Comparison of ENCODE assay signal across 14 cellular contexts in genomic region chr1:161048949-161049722, GRCh38. TPM values are rescaled to one million over a fixed set of nuclear protein-coding genes. Genes with fewer than 3 reads are reported as not detected.
DNase-seq lines count a peak whose midpoint lies in the region; ATAC-seq and TF ChIP-seq lines count a peak whose summit lies in the region.
"Had no signal": no experiment of that assay in that cellular context is flagged by ENCODE, and none has a peak within 500 bp of the region (broad histone marks: within the 10 kb centered on the region; RNA-seq: fewer than 3 reads in every experiment).

No MANE protein-coding gene starts in this region.

- CTCF ChIA-PET in Caco-2 (lab: Charles Lee), result no interaction called here

- no peak overlapping the region; a peak in 1 of 20 replicates for H3K4me3 ChIP-seq in BLaER1 treated with 17β-estradiol and CSF1 and Interleukin-3, amounts not matched to agents 10 nM and 100 nM
- H3K4me3 ChIP-seq in Caco-2 (ENCODE audit: low read depth, low read length), result no peak overlapping the region
- H3K4me3 ChIP-seq: coronary artery, lung, neural progenitor cell, right atrium auricular region had no signal

- intact Hi-C loops in Caco-2 (cut with micrococcal nuclease; ENCODE audit: unreplicated experiment), result no loop called here
- intact Hi-C loops in natural killer cell (cut with micrococcal nuclease), result no loop called here
- intact Hi-C loops in head of caudate nucleus (cut with DNase I), result loop anchor here (5.0 kb wide), 1 partner anchor 83 kb away; the partner anchor contains the start of gene DEDD

- DNase-seq in Caco-2, result no peak
- no peak for DNase-seq in activated naive CD4-positive, alpha-beta T cell treated with anti-CD3 and anti-CD28 coated beads, Interleukin-2, amount 50 U/mL, for 72 hours (ENCODE audit: low spot score in 2 of 2)
- DNase-seq in natural killer cell, result no peak
- DNase-seq in NCI-H2171 treated with DMSO at 0.1 percent for 48 hours (lab: John Stamatoyannopoulos, UW), result no peak
- no peak for DNase-seq in head of caudate nucleus
- DNase-seq: H7, NCI-H187 treated with DMSO at 0.1 percent for 48 hours had no signal

- H3K4me1 ChIP-seq in BLaER1 treated with 17β-estradiol and CSF1 and Interleukin-3, amounts not matched to agents 10 nM and 100 nM, result peaks cover 13 to 56% (median 31%) of the 10 kb centered on the region in 10 experiments
- H3K4me1 ChIP-seq in Caco-2, result peaks cover 12% of the 10 kb centered on the region

- POLR2A ChIA-PET in Caco-2 (lab: Charles Lee), result no interaction called here

- H3K27ac Mint-ChIP-seq in Caco-2 (ENCODE audit: unreplicated experiment) (no peak overlapping the region), natural killer cell (peak overlapping the region; percentile 98 to 99)
- peak overlapping the region; percentile 31 to 52 for H3K27ac Mint-ChIP-seq in activated naive CD4-positive, alpha-beta T cell treated with anti-CD3 and anti-CD28 coated beads, Interleukin-2, amount 50 U/mL, for 72 hours
- H3K27ac Mint-ChIP-seq: neural progenitor cell had no signal

- peaks cover 6% of the 10 kb centered on the region for H3K4me1 Mint-ChIP-seq in Caco-2 (ENCODE audit: low read depth, unreplicated experiment)
- H3K4me1 Mint-ChIP-seq in natural killer cell, result peaks cover 47 to 72% of the 10 kb centered on the region in 2 donors

- peaks cover 0 to 26% (median 2%) of the 10 kb centered on the region in 11 experiments; a peak in 9 of 22 replicates for H4K20me1 ChIP-seq in BLaER1 treated with 17β-estradiol and CSF1 and Interleukin-3, amounts not matched to agents 10 nM and 100 nM

- BruUV-seq in Caco-2 (replicated peaks; lab: Mats Ljungman, UMichigan), result no TSS peak

- H3K27me3 ChIP-seq in BLaER1 treated with 17β-estradiol and CSF1 and Interleukin-3, amounts not matched to agents 10 nM and 100 nM, result no peaks in the 10 kb centered on the region
- no peaks in the 10 kb centered on the region for H3K27me3 ChIP-seq in Caco-2 (replicated peaks; ENCODE audit: control insufficient read depth, insufficient read depth, low read length)
- H3K27me3 ChIP-seq: right atrium auricular region had no signal

- H3K36me3 Mint-ChIP-seq in Caco-2 (ENCODE audit: insufficient read depth, unreplicated experiment) (peaks cover 14% of the 10 kb centered on the region), natural killer cell (peaks cover 15% of the 10 kb centered on the region)
- H3K36me3 Mint-ChIP-seq in activated naive CD4-positive, alpha-beta T cell treated with anti-CD3 and anti-CD28 coated beads, Interleukin-2, amount 50 U/mL, for 72 hours, result peaks cover 24 to 67% of the 10 kb centered on the region in 2 donors

- H3K4me3 Mint-ChIP-seq in Caco-2 (ENCODE audit: unreplicated experiment), result peak overlapping the region; percentile 19
- H3K4me3 Mint-ChIP-seq in natural killer cell, result no peak overlapping the region
- H3K4me3 Mint-ChIP-seq: neural progenitor cell had no signal

- H3K9me3 Mint-ChIP-seq in Caco-2 (ENCODE audit: unreplicated experiment) (peaks cover 13% of the 10 kb centered on the region), natural killer cell (no peaks in the 10 kb centered on the region)
- H3K9me3 Mint-ChIP-seq in activated naive CD4-positive, alpha-beta T cell treated with anti-CD3 and anti-CD28 coated beads, Interleukin-2, amount 50 U/mL, for 72 hours, result no peaks in the 10 kb centered on the region

- H3K27me3 Mint-ChIP-seq in Caco-2 (ENCODE audit: insufficient read depth, unreplicated experiment), result no peaks in the 10 kb centered on the region
- no peaks in the 10 kb centered on the region for H3K27me3 Mint-ChIP-seq in natural killer cell (ENCODE audit: low read depth in 2 of 2)

- peaks cover 64 to 74% (median 69%) of the 10 kb centered on the region in 11 experiments for H3K36me3 ChIP-seq in BLaER1 treated with 17β-estradiol and CSF1 and Interleukin-3, amounts not matched to agents 10 nM and 100 nM
- H3K36me3 ChIP-seq in Caco-2 (ENCODE audit: control insufficient read depth, insufficient read depth, low read length), result no peaks in the 10 kb centered on the region; the same call in 1 of the 2 replicates
- H3K36me3 ChIP-seq: neural progenitor cell, right atrium auricular region had no signal

- peak overlapping the region in 2 of 11 experiments; percentile 25 to 96; a peak in 3 of 22 replicates for H3K9ac ChIP-seq in BLaER1 treated with 17β-estradiol and CSF1 and Interleukin-3, amounts not matched to agents 10 nM and 100 nM
- H3K9ac ChIP-seq: neural progenitor cell had no signal

- TF ChIP-seq CTCF in Caco-2 (IDR thresholded peaks at IDR 0.05; ENCODE audit: insufficient read depth in 1 of 2, low read depth in 1 of 2, low read length in 1 of 2, severe bottlenecking in 1 of 2, unreplicated experiment in 1 of 2) (no peak), natural killer cell (IDR thresholded peaks at IDR 0.05) (no peak)

- H3K9me3 ChIP-seq in BLaER1 treated with 17β-estradiol and CSF1 and Interleukin-3, amounts not matched to agents 10 nM and 100 nM (replicated peaks in 1 of 11), result peaks cover 0 to 17% (median 0%) of the 10 kb centered on the region in 11 experiments; a peak in 3 of 22 replicates
- H3K9me3 ChIP-seq in Caco-2, result peaks cover 12% of the 10 kb centered on the region; the same call in 1 of the 2 replicates
- H3K9me3 ChIP-seq: right atrium auricular region had no signal

- peak overlapping the region in 6 of 11 experiments; percentile 92 to 99 (median 98); a peak in 9 of 22 replicates for H3K27ac ChIP-seq in BLaER1 treated with 17β-estradiol and CSF1 and Interleukin-3, amounts not matched to agents 10 nM and 100 nM
- H3K27ac ChIP-seq: coronary artery, neural progenitor cell, right atrium auricular region had no signal

- ATAC-seq in activated naive CD4-positive, alpha-beta T cell treated with anti-CD3 and anti-CD28 coated beads, Interleukin-2, amount 50 U/mL, for 72 hours, result no peak
- no peak for ATAC-seq in natural killer cell
- no peak for ATAC-seq in HG03565 (IDR thresholded peaks at IDR 0.05; ENCODE audit: unreplicated experiment)
- ATAC-seq: Right ventricle myocardium inferior had no signal

- peak overlapping the region in 4 of 11 experiments; percentile 93 to 98 (median 94); a peak in 7 of 22 replicates for H3K4me2 ChIP-seq in BLaER1 treated with 17β-estradiol and CSF1 and Interleukin-3, amounts not matched to agents 10 nM and 100 nM
- H3K4me2 ChIP-seq: neural progenitor cell had no signal

RNA-seq across cellular contexts. Expression of gene USF1, which starts 3.4 kb away (rescaled TPM):
- total RNA-seq in Caco-2 (2022) (49.7 and 52.7 TPM in 2 replicates), natural killer cell (100 to 1,000 TPM; 113 to 121 (median 114) TPM)
- total RNA-seq in activated naive CD4-positive, alpha-beta T cell treated with anti-CD3 and anti-CD28 coated beads, Interleukin-2, amount 50 U/mL, for 72 hours, result 10 to 100 TPM; 50.8 to 90.6 TPM

RNA-seq across cellular contexts. Expression of gene TSTD1, which starts 10.4 kb away (rescaled TPM):
- total RNA-seq in Caco-2 (2022) (24.8 and 26.8 TPM in 2 replicates), natural killer cell (10 to 100 TPM; 31.8 to 36.3 (median 34.3) TPM)
- 10 to 100 TPM; 59.3 to 66.8 TPM for total RNA-seq in activated naive CD4-positive, alpha-beta T cell treated with anti-CD3 and anti-CD28 coated beads, Interleukin-2, amount 50 U/mL, for 72 hours

RNA-seq across cellular contexts. Expression of gene ARHGAP30, which starts 20.6 kb away (rescaled TPM):
- total RNA-seq in Caco-2 (2022), result not detected in 2 replicates
- total RNA-seq in activated naive CD4-positive, alpha-beta T cell treated with anti-CD3 and anti-CD28 coated beads, Interleukin-2, amount 50 U/mL, for 72 hours, result 100 to 1,000 TPM; 116 to 180 TPM
- total RNA-seq in natural killer cell, result 100 to 1,000 TPM; 246 to 310 (median 272) TPM
- total RNA-seq: H7 had no signal

RNA-seq across cellular contexts. Expression of gene F11R, which starts 28.2 kb away (rescaled TPM):
- total RNA-seq in Caco-2 (2022) (182 and 196 TPM in 2 replicates), natural killer cell (10 to 100 TPM; 27.8 to 34.6 (median 30.2) TPM)
- total RNA-seq in activated naive CD4-positive, alpha-beta T cell treated with anti-CD3 and anti-CD28 coated beads, Interleukin-2, amount 50 U/mL, for 72 hours, result 10 to 100 TPM; 26.0 to 63.6 TPM

RNA-seq across cellular contexts. Expression of gene NECTIN4, which starts 40.2 kb away (rescaled TPM):
- total RNA-seq in Caco-2 (2022), result 0.20 and 0.74 TPM in 2 replicates
- under 1 TPM in 1 of 2 donors, not detected in 1; 0.16 TPM for total RNA-seq in activated naive CD4-positive, alpha-beta T cell treated with anti-CD3 and anti-CD28 coated beads, Interleukin-2, amount 50 U/mL, for 72 hours
- total RNA-seq in natural killer cell, result under 1 TPM in 2 of 3 donors, not detected in 1; 0.07 to 0.09 TPM
- total RNA-seq: H7, Right ventricle myocardium inferior had no signal

Comparison
In these comparisons a context has a peak if more than half of its experiments do, and no peak if none do; other contexts are left out.
1. RNA of gene ARHGAP30, which starts 20.6 kb away (total RNA-seq): 246 to 310 TPM in natural killer cell and 116 to 180 TPM in activated naive CD4-positive, alpha-beta T cell treated with anti-CD3 and anti-CD28 coated beads, Interleukin-2, amount 50 U/mL, for 72 hours; not detected in Caco-2; every median in the first group is over 100 times any median in the second.